18 cellular contexts compared by ENCODE assay signal in the genomic region with DNA sequence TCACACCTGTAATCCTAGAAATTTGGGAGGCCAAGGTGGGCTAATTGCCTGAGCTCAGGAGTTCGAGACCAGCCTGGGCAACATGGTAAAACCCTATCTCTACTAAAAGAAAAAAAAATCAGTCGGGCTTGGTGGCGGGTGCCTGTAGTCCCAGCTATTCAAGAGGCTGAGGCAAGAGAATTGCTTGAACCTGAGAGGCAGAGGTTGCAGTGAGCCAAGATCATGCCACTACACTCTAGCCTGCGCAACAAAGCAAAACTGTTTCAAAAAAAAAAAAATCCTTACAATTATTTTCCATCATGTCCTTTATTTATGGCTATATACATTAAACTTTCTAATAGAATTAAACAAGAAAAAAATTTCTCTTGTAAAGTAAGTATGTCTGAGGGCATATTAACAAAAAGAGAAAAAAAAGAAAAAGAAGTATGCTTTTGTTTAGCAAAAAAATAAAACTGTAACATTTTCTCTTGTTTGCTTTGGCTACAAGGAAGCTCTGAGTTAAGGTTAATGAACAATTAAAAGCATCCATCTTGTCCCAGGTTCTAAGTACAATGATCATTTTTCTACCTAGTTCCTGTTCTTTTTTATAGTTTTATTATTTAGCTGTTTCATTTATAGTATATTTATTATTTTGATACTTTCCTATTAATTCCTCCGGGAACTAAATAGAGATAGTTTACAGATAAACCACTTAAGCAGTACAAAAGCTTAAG. TPM values are rescaled to one million over a fixed set of nuclear protein-coding genes. Genes with fewer than 3 reads are reported as not detected.
DNase-seq lines count a peak whose midpoint lies in the region; ATAC-seq, FAIRE-seq and TF ChIP-seq lines count a peak whose summit lies in the region.
"Had no signal": no experiment of that assay in that cellular context is flagged by ENCODE, and none has a peak within 500 bp of the region (broad histone marks: within the 10 kb centered on the region; RNA-seq: fewer than 3 reads in every experiment).

No MANE protein-coding gene starts in this region.

- H3K4me1 ChIP-seq in small intestine (ENCODE audit: control insufficient read depth in 2 of 2, insufficient read depth in 1 of 2, low read depth in 1 of 2, low read length in 1 of 2): no peaks in the 10 kb centered on the region
- H3K4me1 ChIP-seq: A549 had no signal

- peak; percentile 55 for ATAC-seq in left colon
- ATAC-seq: A549, GM23338 had no signal

- no peak for TF ChIP-seq POLR2A in GM12892 (IDR thresholded peaks at IDR 0.05; ENCODE audit: low read depth, low read length)

- DNase-seq in left colon (no peak), small intestine (peak; percentile 29), GM12892 (ENCODE audit: insufficient read length) (no peak), mesothelial cell of epicardium (ENCODE audit: low spot score in 2 of 2, unreplicated experiment in 2 of 2) (no peak), immature natural killer cell (no peak)
- DNase-seq: AML-193; CD4-positive, alpha-beta T cell; DMS153; DMS79; GF-D8; HCEC 1CT had no signal

- no peaks in the 10 kb centered on the region for H3K27me3 ChIP-seq in small intestine (ENCODE audit: control insufficient read depth in 2 of 2, insufficient read depth in 2 of 2, low read length in 2 of 2)

- H3K4me3 Mint-ChIP-seq in mesothelial cell of epicardium: no peak overlapping the region
- no peak overlapping the region for H3K4me3 Mint-ChIP-seq in immature natural killer cell
- H3K4me3 Mint-ChIP-seq: CD4-positive, alpha-beta T cell; GM23338 had no signal

- H3K9me3 ChIP-seq in small intestine (ENCODE audit: control insufficient read depth, low read depth): no peaks in the 10 kb centered on the region
- H3K9me3 ChIP-seq: A549 had no signal

- H3K36me3 ChIP-seq in small intestine (ENCODE audit: control insufficient read depth in 2 of 2, insufficient read depth in 2 of 2, low read length in 2 of 2): peaks cover 0 to 8% of the 10 kb centered on the region in 2 donors

- H3K4me1 Mint-ChIP-seq in mesothelial cell of epicardium (no peaks in the 10 kb centered on the region), immature natural killer cell (no peaks in the 10 kb centered on the region)

- H3K4me3 ChIP-seq in small intestine (ENCODE audit: low read depth in 1 of 2, low read length in 2 of 2): no peak overlapping the region
- H3K4me3 ChIP-seq: A549, GM23338 had no signal

- H3K36me3 Mint-ChIP-seq in mesothelial cell of epicardium (no peaks in the 10 kb centered on the region), immature natural killer cell (peaks cover 5 to 27% (median 23%) of the 10 kb centered on the region in 3 donors)

- no peak overlapping the region for H3K27ac Mint-ChIP-seq in mesothelial cell of epicardium
- H3K27ac Mint-ChIP-seq in immature natural killer cell: no peak overlapping the region
- H3K27ac Mint-ChIP-seq: CD4-positive, alpha-beta T cell; GM23338 had no signal

- no peak for TF ChIP-seq CTCF in mesothelial cell of epicardium (IDR thresholded peaks at IDR 0.05; ENCODE audit: unreplicated experiment)

- no peaks in the 10 kb centered on the region for H3K9me3 Mint-ChIP-seq in mesothelial cell of epicardium
- H3K9me3 Mint-ChIP-seq in immature natural killer cell: no peaks in the 10 kb centered on the region
- H3K9me3 Mint-ChIP-seq: CD4-positive, alpha-beta T cell; GM23338 had no signal

- H3K27me3 Mint-ChIP-seq in mesothelial cell of epicardium (ENCODE audit: low read depth) (no peaks in the 10 kb centered on the region), immature natural killer cell (ENCODE audit: low read depth in 3 of 3) (no peaks in the 10 kb centered on the region)
- H3K27me3 Mint-ChIP-seq: CD4-positive, alpha-beta T cell had no signal

- FAIRE-seq in G401.6 (lab: Jason Lieb, UNC) (peak; percentile 74), colon (lab: Jason Lieb, UNC) (peak; percentile 36), small intestine (lab: Jason Lieb, UNC) (peak; percentile 5), GM12892 (lab: Jason Lieb, UNC) (no peak)
- FAIRE-seq: A549, GM19239, H54 had no signal

- intact Hi-C loops in left colon (cut with DNase I, micrococcal nuclease): no loop called here

- no peak overlapping the region for H3K27ac ChIP-seq in small intestine (ENCODE audit: low read depth in 1 of 2, low read length in 1 of 2)
- H3K27ac ChIP-seq: A549, C4-2B had no signal

- WGBS in small intestine, 3 donors: 40 to 71% (median 62%) methylated on average over 5 of the region's 5 CpGs

RNA-seq across cellular contexts. Expression of gene TMEM50B, which starts 18.1 kb away (rescaled TPM):
- total RNA-seq in left colon: 10 to 100 TPM; 34.9 to 41.5 TPM
- polyA plus RNA-seq in small intestine: 10 to 100 TPM; 22.2 to 54.3 (median 50.4) TPM
- 18.8 TPM for polyA plus RNA-seq in GM12892 (2012; ENCODE audit: missing spikeins)
- 37.3 to 41.1 TPM (median 39.5 TPM) in 3 replicates for total RNA-seq in mesothelial cell of epicardium
- polyA plus RNA-seq in immature natural killer cell: 10 to 100 TPM; 44.2 to 58.4 (median 56.4) TPM

RNA-seq across cellular contexts. Expression of gene DNAJC28, which starts 29.8 kb away (rescaled TPM):
- total RNA-seq in left colon: 1 to 10 TPM; 2.5 to 4.0 TPM
- polyA plus RNA-seq in small intestine: 1 to 10 TPM; 1.6 to 2.5 (median 1.7) TPM
- polyA plus RNA-seq in GM12892 (2012; ENCODE audit: missing spikeins): 1.00 TPM
- 2.6 to 3.1 TPM (median 2.8 TPM) in 3 replicates for total RNA-seq in mesothelial cell of epicardium
- under 1 TPM in 1 of 3 donors, not detected in 2; 1.00 TPM for polyA plus RNA-seq in immature natural killer cell
- total RNA-seq: CD4-positive, alpha-beta T cell had no signal

RNA-seq across cellular contexts. Expression of gene IFNGR2, which starts 58.5 kb away (rescaled TPM):
- total RNA-seq in left colon (100 to 1,000 TPM in 1 of 2 donors, 10 to 100 TPM in 1; 71.9 to 140 TPM), mesothelial cell of epicardium (57.9 to 63.4 TPM (median 59.6 TPM) in 3 replicates)
- polyA plus RNA-seq in small intestine (10 to 100 TPM; 42.8 to 69.2 (median 68.4) TPM), immature natural killer cell (1 to 10 TPM in 1 of 3 donors, under 1 TPM in 2; 0.35 to 2.0 (median 0.77) TPM)
- polyA plus RNA-seq in GM12892 (2012; ENCODE audit: missing spikeins): 69.9 TPM
